In genomic region chr17:45719335-45720071, GRCh38 we compare ENCODE assay signal across 9 cellular contexts.
A peak's percentile ranks its signal among the peaks of the same experiment; 100 is the strongest.
DNase-seq lines count a peak whose midpoint lies in the region; ATAC-seq and TF ChIP-seq lines count a peak whose summit lies in the region.
"Had no signal": no experiment of that assay in that cellular context is flagged by ENCODE, and none has a peak within 500 bp of the region (broad histone marks: within the 10 kb centered on the region; RNA-seq: fewer than 3 reads in every experiment).

No MANE protein-coding gene starts in this region.

- no peaks in the 10 kb centered on the region for H3K9me3 ChIP-seq in A673 (ENCODE audit: low read depth, low read length, poor library complexity, severe bottlenecking)

- no peak overlapping the region for H3K4me3 Mint-ChIP-seq in activated CD4-positive, alpha-beta memory T cell treated with anti-CD3 and anti-CD28 coated beads for 36 hours
- no peak overlapping the region for H3K4me3 Mint-ChIP-seq in activated CD8-positive, alpha-beta memory T cell treated with anti-CD3 and anti-CD28 coated beads, Interleukin-2, amount 10 ng/mL, durations not matched to agents 7 days and 5 days
- H3K4me3 Mint-ChIP-seq: brain had no signal

- no peaks in the 10 kb centered on the region for H3K4me1 Mint-ChIP-seq in activated CD4-positive, alpha-beta memory T cell treated with anti-CD3 and anti-CD28 coated beads for 36 hours (ENCODE audit: low read depth)
- H3K4me1 Mint-ChIP-seq in activated CD8-positive, alpha-beta memory T cell treated with anti-CD3 and anti-CD28 coated beads, Interleukin-2, amount 10 ng/mL, durations not matched to agents 7 days and 5 days = no peaks in the 10 kb centered on the region
- H3K4me1 Mint-ChIP-seq: brain had no signal

- H3K36me3 Mint-ChIP-seq in activated CD4-positive, alpha-beta memory T cell treated with anti-CD3 and anti-CD28 coated beads for 36 hours = no peaks in the 10 kb centered on the region
- H3K36me3 Mint-ChIP-seq in activated CD8-positive, alpha-beta memory T cell treated with anti-CD3 and anti-CD28 coated beads, Interleukin-2, amount 10 ng/mL, durations not matched to agents 7 days and 5 days = no peaks in the 10 kb centered on the region
- H3K36me3 Mint-ChIP-seq: brain had no signal

- H3K27ac Mint-ChIP-seq in activated CD4-positive, alpha-beta memory T cell treated with anti-CD3 and anti-CD28 coated beads for 36 hours = no peak overlapping the region
- H3K27ac Mint-ChIP-seq in activated CD8-positive, alpha-beta memory T cell treated with anti-CD3 and anti-CD28 coated beads, Interleukin-2, amount 10 ng/mL, durations not matched to agents 7 days and 5 days = no peak overlapping the region
- H3K27ac Mint-ChIP-seq: brain had no signal

- no peak overlapping the region for H3K27ac ChIP-seq in A673 (ENCODE audit: low read depth, low read length, poor library complexity, severe bottlenecking)

- no peaks in the 10 kb centered on the region for H3K36me3 ChIP-seq in A673 (ENCODE audit: insufficient read depth, low read length, poor library complexity, severe bottlenecking)

- CTCF ChIA-PET in A673 (lab: Charles Lee) = interaction anchor here (0.6 kb wide), 1 partner anchor 61 kb away, joined by 3 read pairs; no protein-coding TSS in a partner anchor
- CTCF ChIA-PET in activated CD4-positive, alpha-beta memory T cell treated with anti-CD3 and anti-CD28 coated beads for 36 hours (lab: Charles Lee) = interaction anchor here (1.9 kb wide), 1 partner anchor 79 kb away, joined by 4 read pairs; no protein-coding TSS in a partner anchor
- CTCF ChIA-PET in activated CD8-positive, alpha-beta memory T cell treated with anti-CD3 and anti-CD28 coated beads, Interleukin-2, amount 10 ng/mL, durations not matched to agents 7 days and 5 days (lab: Charles Lee) = no interaction called here

- no TSS peak for BruUV-seq in A673 (replicated peaks; lab: Mats Ljungman, UMichigan)

- H3K27me3 Mint-ChIP-seq in activated CD4-positive, alpha-beta memory T cell treated with anti-CD3 and anti-CD28 coated beads for 36 hours = peaks cover 9% of the 10 kb centered on the region
- H3K27me3 Mint-ChIP-seq in activated CD8-positive, alpha-beta memory T cell treated with anti-CD3 and anti-CD28 coated beads, Interleukin-2, amount 10 ng/mL, durations not matched to agents 7 days and 5 days = peaks cover 65% of the 10 kb centered on the region

- POLR2A ChIA-PET in A673 (lab: Charles Lee; ENCODE audit: low non-redundant PET) = no interaction called here
- POLR2A ChIA-PET in activated CD4-positive, alpha-beta memory T cell treated with anti-CD3 and anti-CD28 coated beads for 36 hours (lab: Charles Lee) = no interaction called here

- DNase-seq in A673 (ENCODE audit: low spot score) (peak; percentile 12), H4 (ENCODE audit: low spot score) (peak; percentile 96), SHP77 treated with DMSO at 0.1 percent for 48 hours (lab: John Stamatoyannopoulos, UW) (peak; percentile 45), left cardiac atrium (no peak), left colon (no peak)
- DNase-seq in activated CD4-positive, alpha-beta memory T cell treated with anti-CD3 and anti-CD28 coated beads for 36 hours = no peak
- no peak for DNase-seq in activated CD4-positive, alpha-beta T cell treated with anti-CD3 and anti-CD28 coated beads for 4 hours
- no peak for DNase-seq in activated CD8-positive, alpha-beta memory T cell treated with anti-CD3 and anti-CD28 coated beads, Interleukin-2, amount 10 ng/mL, durations not matched to agents 7 days and 5 days

- intact Hi-C loops in A673 (cut with micrococcal nuclease; ENCODE audit: unreplicated experiment) = no loop called here
- intact Hi-C loops in left cardiac atrium (cut with DNase I) = no loop called here
- intact Hi-C loops in activated CD4-positive, alpha-beta memory T cell treated with anti-CD3 and anti-CD28 coated beads for 36 hours (cut with micrococcal nuclease) = no loop called here
- intact Hi-C loops in left colon (cut with DNase I, micrococcal nuclease) = no loop called here

- no peaks in the 10 kb centered on the region for H3K27me3 ChIP-seq in A673 (replicated peaks; ENCODE audit: insufficient read depth, low read depth, low read length, poor library complexity)

- no peaks in the 10 kb centered on the region for H3K4me1 ChIP-seq in A673 (ENCODE audit: insufficient read depth, low read length, poor library complexity, severe bottlenecking)

- no peak overlapping the region for H3K4me3 ChIP-seq in A673 (ENCODE audit: low read depth, low read length, poor library complexity, severe bottlenecking)

- H3K9me3 Mint-ChIP-seq in activated CD4-positive, alpha-beta memory T cell treated with anti-CD3 and anti-CD28 coated beads for 36 hours = peaks cover 5% of the 10 kb centered on the region
- H3K9me3 Mint-ChIP-seq in activated CD8-positive, alpha-beta memory T cell treated with anti-CD3 and anti-CD28 coated beads, Interleukin-2, amount 10 ng/mL, durations not matched to agents 7 days and 5 days (ENCODE audit: low read depth) = no peaks in the 10 kb centered on the region

- 0 out of 2 replicates have a peak, but pooled peaks have one; percentile 25 for TF ChIP-seq CTCF in A673 (conservative IDR thresholded peaks at IDR 0.05; ENCODE audit: low read depth, low read length)

- ATAC-seq in left cardiac atrium (peak; percentile 57 to 88), left colon (no peak)
- no peak for ATAC-seq in activated CD8-positive, alpha-beta memory T cell treated with anti-CD3 and anti-CD28 coated beads, Interleukin-2, amount 10 ng/mL, durations not matched to agents 7 days and 5 days

Comparison
In these comparisons a context has a peak if more than half of its experiments do, and no peak if none do; other contexts are left out.
1. DNase-seq: peak in A673 (single experiment), H4 (single experiment) and SHP77 treated with DMSO at 0.1 percent for 48 hours (single experiment); none in left cardiac atrium (single experiment), activated CD4-positive, alpha-beta memory T cell treated with anti-CD3 and anti-CD28 coated beads for 36 hours (single experiment), left colon (0 of 2), activated CD4-positive, alpha-beta T cell treated with anti-CD3 and anti-CD28 coated beads for 4 hours (0 of 2) and activated CD8-positive, alpha-beta memory T cell treated with anti-CD3 and anti-CD28 coated beads, Interleukin-2, amount 10 ng/mL, durations not matched to agents 7 days and 5 days (single experiment).
2. ATAC-seq: peak in left cardiac atrium (2 of 2); none in left colon (single experiment) and activated CD8-positive, alpha-beta memory T cell treated with anti-CD3 and anti-CD28 coated beads, Interleukin-2, amount 10 ng/mL, durations not matched to agents 7 days and 5 days (single experiment).